ENCODE assay signal across 9 cellular contexts in the genomic region with DNA sequence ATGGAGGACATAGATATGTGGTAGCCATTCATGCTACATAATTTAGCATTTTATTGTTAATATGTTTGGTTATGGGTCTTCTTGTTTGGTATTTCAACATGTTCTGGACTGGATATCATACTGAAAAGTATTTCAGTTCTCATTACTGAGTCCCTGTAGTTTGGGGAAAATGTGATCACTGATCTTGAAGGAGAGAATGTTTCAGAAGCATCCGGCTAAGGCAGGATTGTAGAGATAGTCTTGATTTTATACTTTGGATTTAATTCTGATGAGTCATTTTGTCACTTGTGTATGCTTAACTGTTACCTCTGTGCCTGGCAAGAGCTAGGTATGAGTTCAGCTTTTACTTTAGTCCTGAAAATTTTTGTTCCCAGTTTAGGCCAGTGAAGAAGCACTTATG. TPM values are rescaled to one million over a fixed set of nuclear protein-coding genes. Genes with fewer than 3 reads are reported as not detected.
DNase-seq lines count a peak whose midpoint lies in the region; ATAC-seq, FAIRE-seq and TF ChIP-seq lines count a peak whose summit lies in the region.
"Had no signal": no experiment of that assay in that cellular context is flagged by ENCODE, and none has a peak within 500 bp of the region (broad histone marks: within the 10 kb centered on the region; RNA-seq: fewer than 3 reads in every experiment).

No MANE protein-coding gene starts in this region.

- H3K36me3 ChIP-seq in GM12878 (ENCODE audit: control insufficient read depth in 2 of 2, insufficient read depth in 2 of 2, low read length in 1 of 2), result peaks cover 3 to 14% of the 10 kb centered on the region in 2 experiments
- no peaks in the 10 kb centered on the region for H3K36me3 ChIP-seq in upper lobe of left lung

- no peak overlapping the region for H2AFZ ChIP-seq in GM12878 (ENCODE audit: control insufficient read depth, low read depth, low read length)

- H3K36me3 Mint-ChIP-seq in activated naive CD4-positive, alpha-beta T cell treated with anti-CD3 and anti-CD28 coated beads, Interleukin-2, amount 10 ng/mL, durations not matched to agents 7 days and 5 days, result peaks cover 75% of the 10 kb centered on the region
- peaks cover 29% of the 10 kb centered on the region for H3K36me3 Mint-ChIP-seq in memory B cell

- H3K9me3 Mint-ChIP-seq in activated naive CD4-positive, alpha-beta T cell treated with anti-CD3 and anti-CD28 coated beads, Interleukin-2, amount 10 ng/mL, durations not matched to agents 7 days and 5 days, result peaks cover 1% of the 10 kb centered on the region
- no peaks in the 10 kb centered on the region for H3K9me3 Mint-ChIP-seq in memory B cell

- no TSS peak for BruUV-seq in GM12878 (replicated peaks; lab: Mats Ljungman, UMichigan)

- TF ChIP-seq POLR2A in GM12878 (IDR thresholded peaks at IDR 0.05; ENCODE audit: low read depth, low read length), result no peak
- no peak for TF ChIP-seq POLR2A in upper lobe of left lung (IDR thresholded peaks at IDR 0.05)

- intact Hi-C loops in GM12878 (cut with micrococcal nuclease; ENCODE audit: unreplicated experiment), result no loop called here

- DNase-seq in activated naive CD4-positive, alpha-beta T cell treated with anti-CD3 and anti-CD28 coated beads, Interleukin-2, amount 10 ng/mL, durations not matched to agents 7 days and 5 days, result no peak
- no peak for DNase-seq in activated naive CD4-positive, alpha-beta T cell (lab: John Stamatoyannopoulos, UW)
- DNase-seq in GM12878 (ENCODE audit: low read depth, low spot score) (no peak), memory B cell (ENCODE audit: low spot score in 2 of 2) (no peak), upper lobe of left lung (no peak), urothelium cell line (ENCODE audit: low spot score) (no peak)

- POLR2A ChIA-PET in GM12878 (lab: Charles Lee), result interaction anchor here (0.6 to 11.0 kb wide), 12 partner anchors 12 to 111 kb away, joined by 3 to 207 read pairs (median 6); no protein-coding TSS in a partner anchor

- no peaks in the 10 kb centered on the region for H3K27me3 Mint-ChIP-seq in activated naive CD4-positive, alpha-beta T cell treated with anti-CD3 and anti-CD28 coated beads, Interleukin-2, amount 10 ng/mL, durations not matched to agents 7 days and 5 days
- H3K27me3 Mint-ChIP-seq in memory B cell, result no peaks in the 10 kb centered on the region

- H3K27ac ChIP-seq in GM12878 (ENCODE audit: control insufficient read depth, insufficient read depth) (peak overlapping the region; percentile 39), upper lobe of left lung (peak overlapping the region; percentile 91 to 99 (median 97))
- H3K27ac ChIP-seq: C4-2B had no signal

- H3K79me2 ChIP-seq in GM12878 (ENCODE audit: control insufficient read depth, insufficient read depth, low read length), result peaks cover 100% of the 10 kb centered on the region

- FAIRE-seq in GM12878 (lab: Jason Lieb, UNC) (no peak), urothelium cell line (lab: Jason Lieb, UNC) (no peak)

- peak overlapping the region; percentile 59 for H3K9ac ChIP-seq in GM12878 (ENCODE audit: control insufficient read depth, insufficient read depth, low read length)

- RAD21 ChIA-PET in GM12878 (lab: Charles Lee; ENCODE audit: unreplicated experiment), result interaction anchor here (0.9 to 6.4 kb wide), 14 partner anchors 10 to 110 kb away, joined by 3 to 80 read pairs (median 10); no protein-coding TSS in a partner anchor

- WGBS in GM12878 (ENCODE audit: insufficient coverage, insufficient replicate concordance, low lambda C conversion rate, missing lambda C conversion rate), result 0% methylated on average over 1 of the region's 1 CpG
- 42 to 52% methylated on average over 1 of the region's 1 CpG for WGBS in upper lobe of left lung, 2 donors

- H3K4me3 ChIP-seq in GM12878 (peak overlapping the region; percentile 40; the same call in 1 of the 2 replicates), upper lobe of left lung (no peak overlapping the region)

- H3K9me3 ChIP-seq in GM12878 (replicated peaks; ENCODE audit: control insufficient read depth, insufficient read depth, low read length) (no peaks in the 10 kb centered on the region; the same call in 2 of the 3 replicates), upper lobe of left lung (no peaks in the 10 kb centered on the region)

- TF ChIP-seq EP300 in GM12878 (IDR thresholded peaks at IDR 0.05; ENCODE audit: borderline replicate concordance in 1 of 2, control insufficient read depth in 1 of 2, low read depth in 2 of 2, low read length in 2 of 2), result no peak
- no peak for TF ChIP-seq EP300 in upper lobe of left lung (IDR thresholded peaks at IDR 0.05)

- H3K27ac Mint-ChIP-seq in activated naive CD4-positive, alpha-beta T cell treated with anti-CD3 and anti-CD28 coated beads, Interleukin-2, amount 10 ng/mL, durations not matched to agents 7 days and 5 days, result peak overlapping the region; percentile 100
- H3K27ac Mint-ChIP-seq in memory B cell, result peak overlapping the region; percentile 99

- no peak for TF ChIP-seq RAD21 in GM12878 (IDR thresholded peaks at IDR 0.05; ENCODE audit: insufficient read depth, low read depth, low read length)

- CTCF ChIA-PET in activated naive CD4-positive, alpha-beta T cell treated with anti-CD3 and anti-CD28 coated beads, Interleukin-2, amount 10 ng/mL, durations not matched to agents 7 days and 5 days (lab: Charles Lee), result interaction anchor here (0.9 to 3.3 kb wide), 9 partner anchors 9 to 103 kb away, joined by 3 to 24 read pairs (median 5); no protein-coding TSS in a partner anchor
- CTCF ChIA-PET in GM12878 (lab: Yijun Ruan, JAX), result interaction anchor here (0.6 to 3.3 kb wide), 15 partner anchors 9 to 110 kb away, joined by 3 to 36 read pairs (median 7); no protein-coding TSS in a partner anchor

- H3K4me3 Mint-ChIP-seq in activated naive CD4-positive, alpha-beta T cell treated with anti-CD3 and anti-CD28 coated beads, Interleukin-2, amount 10 ng/mL, durations not matched to agents 7 days and 5 days, result peak overlapping the region; percentile 96
- peak overlapping the region; percentile 51 for H3K4me3 Mint-ChIP-seq in memory B cell

- H3K4me1 ChIP-seq in GM12878 (ENCODE audit: control insufficient read depth, insufficient read depth, low read length) (peaks cover 18% of the 10 kb centered on the region), upper lobe of left lung (peaks cover 74 to 87% (median 82%) of the 10 kb centered on the region in 4 donors)

- no peaks in the 10 kb centered on the region for H3K27me3 ChIP-seq in GM12878 (replicated peaks in 1 of 2; ENCODE audit: control insufficient read depth in 2 of 2, insufficient read depth in 2 of 2, low read length in 1 of 2)
- no peaks in the 10 kb centered on the region for H3K27me3 ChIP-seq in upper lobe of left lung

- H3K4me1 Mint-ChIP-seq in activated naive CD4-positive, alpha-beta T cell treated with anti-CD3 and anti-CD28 coated beads, Interleukin-2, amount 10 ng/mL, durations not matched to agents 7 days and 5 days, result peaks cover 79% of the 10 kb centered on the region
- H3K4me1 Mint-ChIP-seq in memory B cell, result peaks cover 56% of the 10 kb centered on the region

- ATAC-seq in GM12878, result peak; percentile 6
- no peak for ATAC-seq in memory B cell (ENCODE audit: low read depth)
- no peak for ATAC-seq in upper lobe of left lung (ENCODE audit: low FRiP score in 2 of 2)
- no peak for ATAC-seq in GM21737 (IDR thresholded peaks at IDR 0.05; ENCODE audit: unreplicated experiment)
- no peak for ATAC-seq in HG02840 (IDR thresholded peaks at IDR 0.05; ENCODE audit: low FRiP score, unreplicated experiment)

- H4K20me1 ChIP-seq in GM12878 (ENCODE audit: control insufficient read depth, insufficient read depth), result no peaks in the 10 kb centered on the region

- SMC1A ChIA-PET in GM12878 (lab: Charles Lee; ENCODE audit: uncharacterized antibody, unreplicated experiment), result interaction anchor here (1.0 to 11.2 kb wide), 13 partner anchors 9 to 109 kb away, joined by 3 to 252 read pairs (median 20); no protein-coding TSS in a partner anchor

- in situ Hi-C loops in GM12878 (cut with MboI), result no loop called here

- H3K4me2 ChIP-seq in GM12878 (ENCODE audit: control insufficient read depth, insufficient read depth), result peak overlapping the region; percentile 53

- no peak for TF ChIP-seq CTCF in GM12878 (IDR thresholded peaks at IDR 0.05 in 2 of 3, conservative IDR thresholded peaks at IDR 0.05 in 1 of 3; ENCODE audit: control insufficient read depth in 2 of 3, extremely low read depth in 1 of 3, insufficient read depth in 1 of 3, low read depth in 3 of 3, low read length in 3 of 3)
- TF ChIP-seq CTCF in upper lobe of left lung (IDR thresholded peaks at IDR 0.05), result no peak

RNA-seq across cellular contexts. Expression of gene CHD2, which starts 7.1 kb away (rescaled TPM):
- total RNA-seq in GM12878 (2013; cell fraction: nucleolus; rRNA removed), result 881 and 884 TPM in 2 replicates
- 57.4 and 74.4 TPM in 2 replicates for total RNA-seq in GM12878 (2014; rRNA removed)
- 64.6 and 74.9 TPM in 2 replicates for total RNA-seq in GM12878 (2014; rRNA removed; fragmentation: Illumina TruSeq; extraction: Trizol)
- total RNA-seq in GM12878 (2021), result 77.0 and 87.4 TPM in 2 replicates
- polyA plus RNA-seq in GM12878 (2011; ENCODE audit: low read depth), result 50.2 TPM
- polyA plus RNA-seq in GM12878 (2011; rRNA removed), result 94.7 and 100 TPM in 2 replicates
- polyA plus RNA-seq in GM12878 (2011; cell fraction: cytosol; rRNA removed), result 65.9 and 93.5 TPM in 2 replicates
- polyA plus RNA-seq in GM12878 (2011; cell fraction: nucleus; rRNA removed), result 175 and 192 TPM in 2 replicates
- 64.4 and 66.3 TPM in 2 replicates for polyA plus RNA-seq in GM12878 (2012)
- 88.0 and 102 TPM in 2 replicates for polyA plus RNA-seq in GM12878 (2014; fragmentation: Illumina TruSeq; extraction: Trizol)
- polyA plus RNA-seq in GM12878 (2014; fragmentation: Nextera tagmentation; extraction: Ambion mirVana), result 10 to 100 TPM; 38.1 to 42.8 TPM
- polyA plus RNA-seq in GM12878 (2014; rRNA removed), result 59.8 and 69.9 TPM in 2 replicates
- 10 to 100 TPM; 53.6 to 62.0 TPM for polyA plus RNA-seq in GM12878 (2016; fragmentation: Nextera tagmentation; extraction: Ambion mirVana)
- polyA minus RNA-seq in GM12878 (2011; rRNA and poly(A)+ RNA removed), result 113 and 149 TPM in 2 replicates
- 40.9 and 46.5 TPM in 2 replicates for polyA minus RNA-seq in GM12878 (2011; cell fraction: cytosol; rRNA and poly(A)+ RNA removed)
- polyA minus RNA-seq in GM12878 (2011; cell fraction: nucleus; rRNA and poly(A)+ RNA removed), result 297 and 397 TPM in 2 replicates
- 100 to 1,000 TPM; 102 to 500 (median 155) TPM for total RNA-seq in upper lobe of left lung
